ENCODE assay signal across 1 cellular context in the genomic region with DNA sequence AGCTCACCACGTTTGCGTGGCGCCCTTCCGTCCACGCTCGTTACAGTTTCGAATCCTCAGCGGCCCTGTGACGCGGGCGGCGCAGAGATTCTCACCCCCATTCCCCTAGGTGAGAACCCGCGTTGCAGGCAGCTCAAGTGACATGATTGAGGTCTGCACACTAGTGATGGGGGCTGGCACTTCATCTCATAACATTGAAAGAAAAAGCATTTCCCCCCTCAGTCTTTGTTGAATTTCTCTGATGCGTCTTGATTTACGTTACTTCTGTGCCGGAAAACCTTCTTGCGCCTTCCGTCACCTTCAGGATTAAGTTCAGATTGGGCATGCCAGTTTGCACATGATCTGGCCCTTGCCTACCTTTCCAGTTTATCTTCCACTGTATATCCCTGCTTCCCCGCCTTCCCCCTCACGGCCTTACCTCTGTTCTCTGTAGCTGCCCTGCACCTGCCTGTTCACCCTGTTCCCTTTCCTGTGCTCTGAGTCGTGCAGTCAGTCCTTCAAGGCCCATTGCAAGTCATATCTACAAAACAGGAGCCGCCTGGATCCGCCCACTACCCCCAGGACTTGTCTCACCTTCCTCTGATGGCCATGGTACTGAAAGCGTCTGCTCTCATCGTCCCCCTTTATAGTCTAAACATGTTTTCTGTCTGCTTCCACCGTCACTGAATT.
TF ChIP-seq lines count a peak whose summit lies in the region.

No MANE protein-coding gene starts in this region.

TF ChIP-seq in SK-N-SH, 30 proteins besides CTCF, POLR2A, EP300 and RAD21 (continued from another document):
- TF ChIP-seq TAF1 (IDR thresholded peaks at IDR 0.05; ENCODE audit: borderline replicate concordance, low read depth, low read length) (0 out of 2 replicates have a peak, but pooled peaks have one; percentile 6), NRF1 (IDR thresholded peaks at IDR 0.05; ENCODE audit: low read depth, low read length) (no peak), NFIC (IDR thresholded peaks at IDR 0.05; ENCODE audit: borderline replicate concordance) (no peak), RXRA (IDR thresholded peaks at IDR 0.05; ENCODE audit: borderline replicate concordance, low read depth) (no peak), EZH2phosphoT487 (IDR thresholded peaks at IDR 0.05; ENCODE audit: borderline replicate concordance, low read depth) (no peak), GATA2 (CRISPR knock-in tag; IDR thresholded peaks at IDR 0.05) (no peak)
